19 cellular contexts compared by ENCODE assay signal in genomic region chr10:73864229-73864628, GRCh38. TPM values are rescaled to one million over a fixed set of nuclear protein-coding genes. Genes with fewer than 3 reads are reported as not detected.
DNase-seq lines count a peak whose midpoint lies in the region; ATAC-seq and TF ChIP-seq lines count a peak whose summit lies in the region.
"Had no signal": no experiment of that assay in that cellular context is flagged by ENCODE, and none has a peak within 500 bp of the region (broad histone marks: within the 10 kb centered on the region; RNA-seq: fewer than 3 reads in every experiment).

No MANE protein-coding gene starts in this region.

- H3K27me3 ChIP-seq in foreskin keratinocyte = no peaks in the 10 kb centered on the region
- H3K27me3 ChIP-seq: SJSA1, transverse colon had no signal

- H3K27ac Mint-ChIP-seq in activated CD4-positive, alpha-beta T cell treated with anti-CD3 and anti-CD28 coated beads, Interleukin-2, amount 10 ng/mL, durations not matched to agents 24 days and 14 days = peak overlapping the region; percentile 70
- H3K27ac Mint-ChIP-seq in T-cell = peak overlapping the region; percentile 97 to 98
- H3K27ac Mint-ChIP-seq in central memory CD8-positive, alpha-beta T cell (ENCODE audit: low read depth) = no peak overlapping the region
- peak overlapping the region; percentile 95 for H3K27ac Mint-ChIP-seq in stimulated activated naive B cell treated with anti-CD40 and anti-IgM and Interleukin-4, amounts not matched to agents 10 μg/mL and 1 μg/mL and 100 μg/mL, for 72 hours

- TF ChIP-seq CTCF in foreskin keratinocyte (conservative IDR thresholded peaks at IDR 0.05) = no peak

- H3K27me3 Mint-ChIP-seq in activated CD4-positive, alpha-beta T cell treated with anti-CD3 and anti-CD28 coated beads, Interleukin-2, amount 10 ng/mL, durations not matched to agents 24 days and 14 days = no peaks in the 10 kb centered on the region
- H3K27me3 Mint-ChIP-seq in T-cell = no peaks in the 10 kb centered on the region
- no peaks in the 10 kb centered on the region for H3K27me3 Mint-ChIP-seq in central memory CD8-positive, alpha-beta T cell
- H3K27me3 Mint-ChIP-seq in stimulated activated naive B cell treated with anti-CD40 and anti-IgM and Interleukin-4, amounts not matched to agents 10 μg/mL and 1 μg/mL and 100 μg/mL, for 72 hours = no peaks in the 10 kb centered on the region

- H3K4me1 ChIP-seq in foreskin keratinocyte = no peaks in the 10 kb centered on the region
- H3K4me1 ChIP-seq: SJSA1 had no signal

- ATAC-seq in T-cell (replicated peaks in 1 of 4) (no peak), foreskin keratinocyte (no peak)
- ATAC-seq in central memory CD8-positive, alpha-beta T cell (replicated peaks; ENCODE audit: extremely low read depth, poor library complexity, severe bottlenecking) = no peak
- ATAC-seq in stimulated activated naive B cell treated with anti-CD40 and anti-IgM and Interleukin-4, amounts not matched to agents 10 μg/mL and 1 μg/mL and 100 μg/mL, for 72 hours (replicated peaks) = no peak

- no peak overlapping the region for H3K27ac ChIP-seq in foreskin keratinocyte
- H3K27ac ChIP-seq: SJSA1 had no signal

- peak overlapping the region; percentile 75 for H3K4me3 Mint-ChIP-seq in activated CD4-positive, alpha-beta T cell treated with anti-CD3 and anti-CD28 coated beads, Interleukin-2, amount 10 ng/mL, durations not matched to agents 24 days and 14 days
- peak overlapping the region in 2 of 3 donors; percentile 38 to 89 for H3K4me3 Mint-ChIP-seq in T-cell
- H3K4me3 Mint-ChIP-seq in central memory CD8-positive, alpha-beta T cell = peak overlapping the region; percentile 84
- peak overlapping the region in 1 of 2 donors; percentile 53 for H3K4me3 Mint-ChIP-seq in stimulated activated naive B cell treated with anti-CD40 and anti-IgM and Interleukin-4, amounts not matched to agents 10 μg/mL and 1 μg/mL and 100 μg/mL, for 72 hours

- peaks cover 64% of the 10 kb centered on the region for H3K4me1 Mint-ChIP-seq in activated CD4-positive, alpha-beta T cell treated with anti-CD3 and anti-CD28 coated beads, Interleukin-2, amount 10 ng/mL, durations not matched to agents 24 days and 14 days
- H3K4me1 Mint-ChIP-seq in T-cell = peaks cover 78 to 94% (median 92%) of the 10 kb centered on the region in 3 donors
- H3K4me1 Mint-ChIP-seq in central memory CD8-positive, alpha-beta T cell = peaks cover 72% of the 10 kb centered on the region
- peaks cover 30 to 58% of the 10 kb centered on the region in 2 donors for H3K4me1 Mint-ChIP-seq in stimulated activated naive B cell treated with anti-CD40 and anti-IgM and Interleukin-4, amounts not matched to agents 10 μg/mL and 1 μg/mL and 100 μg/mL, for 72 hours

- H3K9me3 Mint-ChIP-seq in activated CD4-positive, alpha-beta T cell treated with anti-CD3 and anti-CD28 coated beads, Interleukin-2, amount 10 ng/mL, durations not matched to agents 24 days and 14 days = no peaks in the 10 kb centered on the region
- no peaks in the 10 kb centered on the region for H3K9me3 Mint-ChIP-seq in T-cell
- H3K9me3 Mint-ChIP-seq in central memory CD8-positive, alpha-beta T cell = no peaks in the 10 kb centered on the region
- no peaks in the 10 kb centered on the region for H3K9me3 Mint-ChIP-seq in stimulated activated naive B cell treated with anti-CD40 and anti-IgM and Interleukin-4, amounts not matched to agents 10 μg/mL and 1 μg/mL and 100 μg/mL, for 72 hours

- intact Hi-C loops in activated CD4-positive, alpha-beta T cell treated with anti-CD3 and anti-CD28 coated beads, Interleukin-2, amount 10 ng/mL, durations not matched to agents 24 days and 14 days (cut with micrococcal nuclease) = no loop called here

- peaks cover 24% of the 10 kb centered on the region for H3K36me3 Mint-ChIP-seq in activated CD4-positive, alpha-beta T cell treated with anti-CD3 and anti-CD28 coated beads, Interleukin-2, amount 10 ng/mL, durations not matched to agents 24 days and 14 days (ENCODE audit: low read depth)
- peaks cover 15% of the 10 kb centered on the region for H3K36me3 Mint-ChIP-seq in T-cell
- H3K36me3 Mint-ChIP-seq in central memory CD8-positive, alpha-beta T cell (ENCODE audit: insufficient read depth) = peaks cover 15% of the 10 kb centered on the region
- peaks cover 14 to 24% of the 10 kb centered on the region in 2 donors for H3K36me3 Mint-ChIP-seq in stimulated activated naive B cell treated with anti-CD40 and anti-IgM and Interleukin-4, amounts not matched to agents 10 μg/mL and 1 μg/mL and 100 μg/mL, for 72 hours

- CTCF ChIA-PET in T-cell (lab: Charles Lee) = interaction anchor here (0.5 to 2.8 kb wide), 6 partner anchors 15 to 101 kb away, joined by 3 to 21 read pairs (median 3); no protein-coding TSS in a partner anchor

- POLR2A ChIA-PET in T-cell (lab: Charles Lee) = interaction anchor here in 1 of 2 donors (1.2 kb wide), 1 partner anchor 11 kb away, joined by 5 read pairs; no protein-coding TSS in a partner anchor

- no peak for DNase-seq in activated CD4-positive, alpha-beta T cell treated with anti-CD3 and anti-CD28 coated beads, Interleukin-2, amount 10 ng/mL, durations not matched to agents 24 days and 14 days
- DNase-seq in activated CD4-positive, alpha-beta T cell treated with anti-CD3 and anti-CD28 coated beads for 1 hour = no peak
- DNase-seq in T-cell (no peak), SIG-M5 treated with dmso at 0.1 percent for 504 hours (lab: John Stamatoyannopoulos, UW; ENCODE audit: unreplicated experiment) (no peak), HuH-7.5 (ENCODE audit: low spot score) (no peak), foreskin keratinocyte (no peak)
- no peak for DNase-seq in central memory CD8-positive, alpha-beta T cell (ENCODE audit: low spot score in 2 of 2)
- no peak for DNase-seq in stimulated activated naive B cell treated with anti-CD40 and anti-IgM and Interleukin-4, amounts not matched to agents 10 μg/mL and 1 μg/mL and 100 μg/mL, for 72 hours
- DNase-seq: activated CD8-positive, alpha-beta memory T cell treated with anti-CD3 and anti-CD28 coated beads for 24 hours; caudate nucleus; effector memory CD4-positive, alpha-beta T cell; EL; hypothalamus; midbrain; NCI-H1930; occipital lobe; stimulated activated CD4-positive, alpha-beta T cell treated with anti-CD3 and anti-CD28 coated beads, Interleukin-1b, Interleukin-23, amount 100 ng/mL, for 48 hours; transverse colon had no signal

RNA-seq across cellular contexts. Expression of gene CAMK2G, which starts 10.1 kb away (rescaled TPM):
- 20.2 and 22.1 TPM in 2 replicates for total RNA-seq in activated CD4-positive, alpha-beta T cell treated with anti-CD3 and anti-CD28 coated beads, Interleukin-2, amount 10 ng/mL, durations not matched to agents 24 days and 14 days
- total RNA-seq in T-cell (10 to 100 TPM; 50.6 to 59.9 (median 55.5) TPM), foreskin keratinocyte (16.9 and 18.6 TPM in 2 replicates)
- 9.7 and 10.6 TPM in 2 replicates for polyA plus RNA-seq in foreskin keratinocyte

RNA-seq across cellular contexts. Expression of gene PLAU, which starts 46.7 kb away (rescaled TPM):
- total RNA-seq in activated CD4-positive, alpha-beta T cell treated with anti-CD3 and anti-CD28 coated beads, Interleukin-2, amount 10 ng/mL, durations not matched to agents 24 days and 14 days = 0.57 and 0.72 TPM in 2 replicates
- 1 to 10 TPM in 2 of 5 donors, under 1 TPM in 1, not detected in 2; 0.63 to 1.1 (median 1.1) TPM for total RNA-seq in T-cell
- 630 and 1,498 TPM in 2 replicates for total RNA-seq in foreskin keratinocyte
- polyA plus RNA-seq in foreskin keratinocyte = 544 and 1,190 TPM in 2 replicates

RNA-seq across cellular contexts. Expression of gene NDST2, which starts 52.8 kb away (rescaled TPM):
- total RNA-seq in activated CD4-positive, alpha-beta T cell treated with anti-CD3 and anti-CD28 coated beads, Interleukin-2, amount 10 ng/mL, durations not matched to agents 24 days and 14 days = 50.5 and 50.6 TPM in 2 replicates
- total RNA-seq in T-cell (100 to 1,000 TPM in 4 of 5 donors, 10 to 100 TPM in 1; 96.1 to 119 (median 110) TPM), foreskin keratinocyte (10.0 and 10.2 TPM in 2 replicates)
- polyA plus RNA-seq in foreskin keratinocyte = 8.2 and 8.8 TPM in 2 replicates

Comparison
In these comparisons a context has a peak if more than half of its experiments do, and no peak if none do; other contexts are left out.
1. RNA of gene PLAU, which starts 46.7 kb away (total RNA-seq): 630 to 1,498 TPM in foreskin keratinocyte; 0.57 to 0.72 TPM in activated CD4-positive, alpha-beta T cell treated with anti-CD3 and anti-CD28 coated beads, Interleukin-2, amount 10 ng/mL, durations not matched to agents 24 days and 14 days and 0.63 to 1.1 TPM in T-cell; every median in the first group is over 100 times any median in the second.